In genomic region chr2:169664600-169664977, GRCh38 we compare ENCODE assay signal across 1 cellular context.
A peak's percentile ranks its signal among the peaks of the same experiment; 100 is the strongest.
TF ChIP-seq lines count a peak whose summit lies in the region.

No MANE protein-coding gene starts in this region.

TF ChIP-seq in K562, 482 proteins besides CTCF, POLR2A, EP300 and RAD21:
- TF ChIP-seq RBM39 (optimal IDR thresholded peaks at IDR 0.05; ENCODE audit: low read depth, low read length) (no peak), ZNF277 (CRISPR knock-in tag; IDR thresholded peaks at IDR 0.05; ENCODE audit: borderline replicate concordance) (0 out of 2 replicates have a peak, but pooled peaks have one; percentile 28), ZNF263 (CRISPR knock-in tag; IDR thresholded peaks at IDR 0.05; ENCODE audit: borderline replicate concordance) (no peak), AFF4 (CRISPR knock-in tag; IDR thresholded peaks at IDR 0.05) (no peak), NRF1 (conservative IDR thresholded peaks at IDR 0.05 in 1 of 2, IDR thresholded peaks at IDR 0.05 in 1 of 2) (0 out of 4 replicates have a peak, but pooled peaks of 1 of the 2 experiments have one; percentile 18), SRSF1 (IDR thresholded peaks at IDR 0.05; ENCODE audit: low read depth, low read length) (no peak), KDM1A (IDR thresholded peaks at IDR 0.05) (peak in 1 of 2 experiments; percentile 81; a peak in 3 of 4 replicates)
